In genomic region chr13:25004489-25004888, GRCh38 we compare ENCODE assay signal across 4 cellular contexts.
A peak's percentile ranks its signal among the peaks of the same experiment; 100 is the strongest.
DNase-seq lines count a peak whose midpoint lies in the region; ATAC-seq, FAIRE-seq and TF ChIP-seq lines count a peak whose summit lies in the region.
"Not testable (repeated sequence)": the region's sequence is repeated elsewhere in the genome, so short reads cannot be mapped to it uniquely, and the experiment has no call there.

No MANE protein-coding gene starts in this region.

- in situ Hi-C loops in GM12878 (cut with MboI), result not testable (repeated sequence)

- H3K27me3 ChIP-seq in GM12878 (replicated peaks in 1 of 2; ENCODE audit: control insufficient read depth in 2 of 2, insufficient read depth in 2 of 2, low read length in 1 of 2), result not testable (repeated sequence)
- H3K27me3 ChIP-seq in upper lobe of right lung, result peaks cover 24% of the 10 kb centered on the region

- not testable (repeated sequence) for H4K20me1 ChIP-seq in GM12878 (ENCODE audit: control insufficient read depth, insufficient read depth)

- TF ChIP-seq POLR2A in GM12878 (IDR thresholded peaks at IDR 0.05; ENCODE audit: low read depth, low read length), result not testable (repeated sequence)

- H3K27ac ChIP-seq in GM12878 (ENCODE audit: control insufficient read depth, insufficient read depth); upper lobe of right lung: not testable (repeated sequence)

- not testable (repeated sequence) for H2AFZ ChIP-seq in GM12878 (ENCODE audit: control insufficient read depth, low read depth, low read length)

- H3K4me1 ChIP-seq in GM12878 (ENCODE audit: control insufficient read depth, insufficient read depth, low read length); upper lobe of right lung: not testable (repeated sequence)

- not testable (repeated sequence) for DNase-seq in GM19239 (ENCODE audit: insufficient read length, low spot score); GM12878 (ENCODE audit: low read depth, low spot score); Right ventricle myocardium superior; upper lobe of right lung

- not testable (repeated sequence) for BruUV-seq in GM12878 (replicated peaks; lab: Mats Ljungman, UMichigan)

- FAIRE-seq in GM19239 (lab: Jason Lieb, UNC) (peak; percentile 23), GM12878 (lab: Jason Lieb, UNC) (peak; percentile 27)

- TF ChIP-seq CTCF in GM12878 (IDR thresholded peaks at IDR 0.05 in 2 of 3, conservative IDR thresholded peaks at IDR 0.05 in 1 of 3; ENCODE audit: control insufficient read depth in 2 of 3, extremely low read depth in 1 of 3, insufficient read depth in 1 of 3, low read depth in 3 of 3, low read length in 3 of 3); upper lobe of right lung (IDR thresholded peaks at IDR 0.05): not testable (repeated sequence)

- TF ChIP-seq RAD21 in GM12878 (IDR thresholded peaks at IDR 0.05; ENCODE audit: insufficient read depth, low read depth, low read length), result not testable (repeated sequence)

- 22% methylated on average over 4 of the region's 10 CpGs for WGBS in GM12878 (ENCODE audit: insufficient coverage, insufficient replicate concordance, low lambda C conversion rate, missing lambda C conversion rate)

- not testable (repeated sequence) for H3K4me2 ChIP-seq in GM12878 (ENCODE audit: control insufficient read depth, insufficient read depth)

- RAD21 ChIA-PET in GM12878 (lab: Charles Lee; ENCODE audit: unreplicated experiment), result interaction anchor here (0.7 to 1.1 kb wide), 3 partner anchors 30 to 372 kb away, joined by 3 read pairs; no protein-coding TSS in a partner anchor

- CTCF ChIA-PET in GM12878 (lab: Yijun Ruan, JAX), result interaction anchor here (0.7 to 2.5 kb wide), 11 partner anchors 9 to 371 kb away, joined by 3 to 17 read pairs (median 4); no protein-coding TSS in a partner anchor

- H3K9ac ChIP-seq in GM12878 (ENCODE audit: control insufficient read depth, insufficient read depth, low read length), result not testable (repeated sequence)

- not testable (repeated sequence) for ATAC-seq in GM12878
- ATAC-seq in Right ventricle myocardium superior (ENCODE audit: poor library complexity) (peak; percentile 10), upper lobe of right lung (peak; percentile 38)

- not testable (repeated sequence) for TF ChIP-seq EP300 in GM12878 (IDR thresholded peaks at IDR 0.05; ENCODE audit: borderline replicate concordance in 1 of 2, control insufficient read depth in 1 of 2, low read depth in 2 of 2, low read length in 2 of 2)

- SMC1A ChIA-PET in GM12878 (lab: Charles Lee; ENCODE audit: uncharacterized antibody, unreplicated experiment), result interaction anchor here (0.6 kb wide), 1 partner anchor 9 kb away, joined by 3 read pairs; no protein-coding TSS in a partner anchor

- not testable (repeated sequence) for H3K9me3 ChIP-seq in GM12878 (replicated peaks; ENCODE audit: control insufficient read depth, insufficient read depth, low read length); upper lobe of right lung

- intact Hi-C loops in GM12878 (cut with micrococcal nuclease; ENCODE audit: unreplicated experiment), result loop anchor here (2.0 kb wide), 1 partner anchor 110 kb away; no protein-coding TSS in a partner anchor
- intact Hi-C loops in Right ventricle myocardium superior (cut with DNase I); upper lobe of right lung (cut with DNase I): not testable (repeated sequence)

- not testable (repeated sequence) for H3K36me3 ChIP-seq in GM12878 (ENCODE audit: control insufficient read depth in 2 of 2, insufficient read depth in 2 of 2, low read length in 1 of 2); upper lobe of right lung

- POLR2A ChIA-PET in GM12878 (lab: Charles Lee), result not testable (repeated sequence)

- H3K4me3 ChIP-seq in GM12878, upper lobe of right lung: not testable (repeated sequence)

- H3K79me2 ChIP-seq in GM12878 (ENCODE audit: control insufficient read depth, insufficient read depth, low read length), result not testable (repeated sequence)
